Comparison of ENCODE assay signal across 1 cellular context in genomic region chr1:47212636-47213229, GRCh38.
TF ChIP-seq lines count a peak whose summit lies in the region.

No MANE protein-coding gene starts in this region.

TF ChIP-seq in H1, 55 proteins besides CTCF, POLR2A, EP300 and RAD21:
- TF ChIP-seq RFX5 (IDR thresholded peaks at IDR 0.05; ENCODE audit: borderline replicate concordance, low read depth, low read length) (no peak), TEAD4 (IDR thresholded peaks at IDR 0.05; ENCODE audit: low read depth, low read length) (no peak), GABPA (IDR thresholded peaks at IDR 0.05; ENCODE audit: borderline replicate concordance, insufficient read depth, low read length) (no peak), SIX5 (IDR thresholded peaks at IDR 0.05; ENCODE audit: low read depth, low read length) (no peak), E2F6 (IDR thresholded peaks at IDR 0.05) (no peak), POU5F1 (IDR thresholded peaks at IDR 0.05; ENCODE audit: low read depth, low read length) (no peak), KDM1A (IDR thresholded peaks at IDR 0.05; ENCODE audit: borderline replicate concordance, low read length) (no peak), SP1 (IDR thresholded peaks at IDR 0.05; ENCODE audit: low read depth, low read length) (no peak), MAX (IDR thresholded peaks at IDR 0.05) (no peak), CHD2 (IDR thresholded peaks at IDR 0.05; ENCODE audit: low read length) (no peak), MAFK (IDR thresholded peaks at IDR 0.05; ENCODE audit: low read depth, low read length) (no peak), HDAC2 (IDR thresholded peaks at IDR 0.05; ENCODE audit: borderline replicate concordance in 1 of 2, low read depth in 2 of 2, low read length in 2 of 2) (no peak), KDM5A (IDR thresholded peaks at IDR 0.05; ENCODE audit: low read length) (no peak), JUND (IDR thresholded peaks at IDR 0.05; ENCODE audit: low read length) (no peak), CHD1 (IDR thresholded peaks at IDR 0.05; ENCODE audit: low read depth, low read length) (no peak), YY1 (IDR thresholded peaks at IDR 0.05; ENCODE audit: low read depth, low read length) (no peak), TBP (IDR thresholded peaks at IDR 0.05; ENCODE audit: low read depth, low read length) (no peak), RXRA (IDR thresholded peaks at IDR 0.05; ENCODE audit: insufficient read depth, low read depth, low read length) (no peak), NANOG (IDR thresholded peaks at IDR 0.05; ENCODE audit: insufficient read depth, low read depth, low read length, poor library complexity, severe bottlenecking) (no peak)
TF ChIP-seq in H1: peak in this region for 0.
